ENCODE assay signal across 9 cellular contexts in the genomic region with DNA sequence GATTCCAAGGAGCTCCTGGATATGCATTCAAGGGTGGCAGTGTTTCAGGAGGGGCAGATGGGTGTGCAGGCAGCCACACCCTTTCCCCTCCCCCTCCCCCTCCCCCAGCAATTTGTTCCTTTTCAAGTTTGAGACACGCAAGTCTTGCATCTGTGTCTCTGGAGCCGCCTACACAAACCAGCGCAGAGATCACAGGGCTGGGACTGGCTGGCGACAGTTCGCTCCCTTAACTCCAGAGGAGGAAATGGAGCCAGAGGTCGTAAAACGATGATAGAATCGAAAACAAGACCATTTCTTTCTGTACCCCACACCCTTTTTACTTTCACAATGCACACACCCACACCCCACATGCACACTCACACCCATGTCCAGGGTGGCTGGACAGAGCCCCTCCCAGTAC.
A peak's percentile ranks its signal among the peaks of the same experiment; 100 is the strongest.
DNase-seq lines count a peak whose midpoint lies in the region; ATAC-seq and TF ChIP-seq lines count a peak whose summit lies in the region.
"Had no signal": no experiment of that assay in that cellular context is flagged by ENCODE, and none has a peak within 500 bp of the region (broad histone marks: within the 10 kb centered on the region; RNA-seq: fewer than 3 reads in every experiment).

No MANE protein-coding gene starts in this region.

- H3K9ac ChIP-seq in PC-3 (ENCODE audit: low read length), result no peak overlapping the region

- in situ Hi-C loops in gastrocnemius medialis (cut with MboI; ENCODE audit: low sequenced_read_pairs in 4 of 4) (no loop called here), G401 (cut with HindIII; ENCODE audit: low sequenced_read_pairs) (no loop called here)

- no peak overlapping the region for H3K4me2 ChIP-seq in PC-3 (ENCODE audit: low read length)

- no peak overlapping the region for H2AFZ ChIP-seq in PC-3 (ENCODE audit: low read length)

- BruUV-seq in PC-3 (replicated peaks; lab: Mats Ljungman, UMichigan), result no TSS peak

- H3K4me3 ChIP-seq in gastrocnemius medialis (no peak overlapping the region), PC-3 (ENCODE audit: low read length) (no peak overlapping the region), SJCRH30 (no peak overlapping the region)

- H3K36me3 ChIP-seq in gastrocnemius medialis, result no peaks in the 10 kb centered on the region
- H3K36me3 ChIP-seq in PC-3 (ENCODE audit: low read depth, low read length), result no peaks in the 10 kb centered on the region
- H3K36me3 ChIP-seq in SJCRH30, result no peaks in the 10 kb centered on the region

- peak overlapping the region; percentile 98 to 99 (median 98) for H3K27ac ChIP-seq in gastrocnemius medialis
- no peak overlapping the region for H3K27ac ChIP-seq in PC-3 (ENCODE audit: low read length)
- H3K27ac ChIP-seq in SJCRH30, result no peak overlapping the region

- H4K20me1 ChIP-seq in PC-3 (ENCODE audit: low read length), result no peaks in the 10 kb centered on the region

- H3K4me3 Mint-ChIP-seq in CD14-positive monocyte (peak overlapping the region; percentile 65 to 84), brain (no peak overlapping the region)
- no peak overlapping the region for H3K4me3 Mint-ChIP-seq in stimulated activated memory B cell treated with anti-CD40 and anti-IgM and Interleukin-4, amounts not matched to agents 10 μg/mL and 1 μg/mL and 100 μg/mL, for 72 hours

- H3K9me3 ChIP-seq in gastrocnemius medialis (no peaks in the 10 kb centered on the region), PC-3 (ENCODE audit: low read length) (no peaks in the 10 kb centered on the region), SJCRH30 (replicated peaks) (no peaks in the 10 kb centered on the region)

- TF ChIP-seq POLR2A in gastrocnemius medialis (IDR thresholded peaks at IDR 0.05), result no peak

- H3K36me3 Mint-ChIP-seq in CD14-positive monocyte (peaks cover 10 to 28% of the 10 kb centered on the region in 2 donors), brain (no peaks in the 10 kb centered on the region)
- H3K36me3 Mint-ChIP-seq in stimulated activated memory B cell treated with anti-CD40 and anti-IgM and Interleukin-4, amounts not matched to agents 10 μg/mL and 1 μg/mL and 100 μg/mL, for 72 hours, result no peaks in the 10 kb centered on the region

- peaks cover 0 to 4% (median 0%) of the 10 kb centered on the region in 7 donors for H3K9me3 Mint-ChIP-seq in CD14-positive monocyte
- H3K9me3 Mint-ChIP-seq in brain, result no peaks in the 10 kb centered on the region
- H3K9me3 Mint-ChIP-seq in stimulated activated memory B cell treated with anti-CD40 and anti-IgM and Interleukin-4, amounts not matched to agents 10 μg/mL and 1 μg/mL and 100 μg/mL, for 72 hours, result no peaks in the 10 kb centered on the region

- ATAC-seq in gastrocnemius medialis, result no peak
- no peak for ATAC-seq in PC-3
- ATAC-seq in stimulated activated memory B cell treated with anti-CD40 and anti-IgM and Interleukin-4, amounts not matched to agents 10 μg/mL and 1 μg/mL and 100 μg/mL, for 72 hours, result no peak

- H3K4me1 Mint-ChIP-seq in CD14-positive monocyte (peaks cover 64% of the 10 kb centered on the region), brain (peaks cover 60% of the 10 kb centered on the region)
- H3K4me1 Mint-ChIP-seq in stimulated activated memory B cell treated with anti-CD40 and anti-IgM and Interleukin-4, amounts not matched to agents 10 μg/mL and 1 μg/mL and 100 μg/mL, for 72 hours, result peaks cover 5% of the 10 kb centered on the region

- no peaks in the 10 kb centered on the region for H3K27me3 ChIP-seq in gastrocnemius medialis
- H3K27me3 ChIP-seq in PC-3 (ENCODE audit: low read length), result no peaks in the 10 kb centered on the region
- no peaks in the 10 kb centered on the region for H3K27me3 ChIP-seq in SJCRH30

- H3F3A ChIP-seq in PC-3 (ENCODE audit: low read length, unreplicated experiment), result no peaks in the 10 kb centered on the region

- POLR2A ChIA-PET in PC-3 (lab: Charles Lee; ENCODE audit: unreplicated experiment), result no interaction called here

- peaks cover 41% of the 10 kb centered on the region in 2 donors for H3K4me1 ChIP-seq in gastrocnemius medialis
- H3K4me1 ChIP-seq in PC-3 (ENCODE audit: insufficient read depth, low read length), result peaks cover 29% of the 10 kb centered on the region
- H3K4me1 ChIP-seq in SJCRH30, result no peaks in the 10 kb centered on the region

- no peaks in the 10 kb centered on the region for H3K9me2 ChIP-seq in PC-3 (replicated peaks; ENCODE audit: low read length)

- CTCF ChIA-PET in PC-3 (lab: Charles Lee), result no interaction called here

- TF ChIP-seq CTCF in CD14-positive monocyte (IDR thresholded peaks at IDR 0.05), result no peak
- TF ChIP-seq CTCF in brain (conservative IDR thresholded peaks at IDR 0.05), result no peak
- TF ChIP-seq CTCF in gastrocnemius medialis (IDR thresholded peaks at IDR 0.05 in 4 of 5, conservative IDR thresholded peaks at IDR 0.05 in 1 of 5), result no peak
- TF ChIP-seq CTCF in PC-3 (conservative IDR thresholded peaks at IDR 0.05; ENCODE audit: low read depth, low read length), result no peak

- intact Hi-C loops in CD14-positive monocyte (cut with micrococcal nuclease) (loop anchor here in 1 of 2 donors (5.0 kb wide), 1 partner anchor 39 kb away; no protein-coding TSS in a partner anchor), gastrocnemius medialis (cut with DNase I; ENCODE audit: low total_unique reads) (loop anchor here (2.0 kb wide), 1 partner anchor 75 kb away; no protein-coding TSS in a partner anchor), PC-3 (cut with micrococcal nuclease) (no loop called here)

- DNase-seq in CD14-positive monocyte (ENCODE audit: low spot score) (no peak), MV-4-11 (lab: John Stamatoyannopoulos, UW) (peak; percentile 67), gastrocnemius medialis (peak in 1 of 2 donors; percentile 44), PC-3 (no peak), SJCRH30 (no peak), G401 (ENCODE audit: low spot score) (no peak)
- DNase-seq: activated effector memory CD4-positive, alpha-beta T cell treated with Interleukin-2 at 50 U/mL for 16 hours had no signal

- H3K27ac Mint-ChIP-seq in CD14-positive monocyte (peak overlapping the region; percentile 87 to 99 (median 97)), brain (peak overlapping the region; percentile 21 to 76 (median 73))
- no peak overlapping the region for H3K27ac Mint-ChIP-seq in stimulated activated memory B cell treated with anti-CD40 and anti-IgM and Interleukin-4, amounts not matched to agents 10 μg/mL and 1 μg/mL and 100 μg/mL, for 72 hours

- H3K27me3 Mint-ChIP-seq in CD14-positive monocyte (ENCODE audit: low read depth in 3 of 3), result no peaks in the 10 kb centered on the region
- H3K27me3 Mint-ChIP-seq in brain, result no peaks in the 10 kb centered on the region
- H3K27me3 Mint-ChIP-seq in stimulated activated memory B cell treated with anti-CD40 and anti-IgM and Interleukin-4, amounts not matched to agents 10 μg/mL and 1 μg/mL and 100 μg/mL, for 72 hours, result no peaks in the 10 kb centered on the region

- no peaks in the 10 kb centered on the region for H3K79me2 ChIP-seq in PC-3 (ENCODE audit: low read length)

Comparison
In these comparisons a context has a peak if more than half of its experiments do, and no peak if none do; other contexts are left out.
1. H3K4me3 Mint-ChIP-seq: peak in CD14-positive monocyte (2 of 2); none in brain (0 of 5) and stimulated activated memory B cell treated with anti-CD40 and anti-IgM and Interleukin-4, amounts not matched to agents 10 μg/mL and 1 μg/mL and 100 μg/mL, for 72 hours (single experiment).
2. H3K27ac ChIP-seq: peak in gastrocnemius medialis (4 of 4); none in PC-3 (single experiment) and SJCRH30 (single experiment).